9 cellular contexts compared by ENCODE assay signal in the genomic region with DNA sequence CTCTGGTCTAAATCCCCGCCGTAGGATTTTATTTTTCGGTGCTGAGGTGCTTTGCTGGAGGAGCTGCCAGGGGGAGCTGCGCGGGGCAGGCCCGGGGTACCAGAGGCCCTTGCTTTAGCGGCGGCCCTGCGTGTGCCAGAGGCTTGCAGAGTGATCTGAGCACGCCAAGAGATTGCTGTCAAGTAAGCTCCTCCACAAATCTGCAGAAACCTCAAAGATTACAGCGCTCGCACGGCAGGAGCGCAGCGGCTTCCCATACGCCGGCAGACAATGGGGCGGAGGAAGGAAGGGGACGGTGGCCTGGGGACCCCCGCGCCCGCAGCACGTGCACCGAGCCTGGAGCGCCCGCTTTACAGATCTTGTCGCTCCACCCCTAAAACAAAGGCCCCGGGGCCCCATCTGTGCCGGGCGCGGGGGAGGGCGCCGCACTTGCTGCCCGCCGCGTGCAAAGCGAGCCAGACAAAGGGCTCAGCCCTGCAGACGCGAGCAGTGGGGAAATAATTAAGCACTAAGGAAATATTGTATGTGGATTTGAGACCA. TPM values are rescaled to one million over a fixed set of nuclear protein-coding genes. Genes with fewer than 3 reads are reported as not detected.
DNase-seq lines count a peak whose midpoint lies in the region; FAIRE-seq and TF ChIP-seq lines count a peak whose summit lies in the region.
"Had no signal": no experiment of that assay in that cellular context is flagged by ENCODE, and none has a peak within 500 bp of the region (broad histone marks: within the 10 kb centered on the region; RNA-seq: fewer than 3 reads in every experiment).

No MANE protein-coding gene starts in this region.

- H4K20me1 ChIP-seq in neural cell (ENCODE audit: insufficient read depth) = no peaks in the 10 kb centered on the region

- intact Hi-C loops in dorsolateral prefrontal cortex (cut with DNase I) = no loop called here

- POLR2A ChIA-PET in HEK293T (lab: Yijun Ruan, JAX) = interaction anchor here (1.8 kb wide), 1 partner anchor 9 kb away, joined by 4 read pairs; a partner anchor contains a TSS

- FAIRE-seq in HTR-8/SVneo (lab: Jason Lieb, UNC) = no peak

- H3K9ac ChIP-seq in neural cell (ENCODE audit: low read length) = peak overlapping the region; percentile 55
- H3K9ac ChIP-seq: KMS-11 had no signal

- peaks cover 3% of the 10 kb centered on the region for H3F3A ChIP-seq in neural cell (ENCODE audit: insufficient read depth, low read length, poor library complexity, severe bottlenecking)

- H3K4me2 ChIP-seq in neural cell (ENCODE audit: low read length) = no peak overlapping the region
- H3K4me2 ChIP-seq: KMS-11 had no signal

- TF ChIP-seq CTCF in GM06990 (IDR thresholded peaks at IDR 0.05; ENCODE audit: insufficient read depth, low read length, poor library complexity, severe bottlenecking) (peak; percentile 27), dorsolateral prefrontal cortex (IDR thresholded peaks at IDR 0.05 in 54 of 56, conservative IDR thresholded peaks at IDR 0.05 in 2 of 56; ENCODE audit: low read depth in 1 of 56, partially characterized antibody in 56 of 56) (peak in 8 of 56 donors; percentile 6 to 24 (median 15)), neural cell (IDR thresholded peaks at IDR 0.05; ENCODE audit: poor library complexity, severe bottlenecking) (no peak), GM20000 (IDR thresholded peaks at IDR 0.05; ENCODE audit: extremely low read depth, missing control alignments) (no peak)

- no peaks in the 10 kb centered on the region for H3K9me3 ChIP-seq in neural cell (ENCODE audit: low read length)

- H3K27ac ChIP-seq in dorsolateral prefrontal cortex (peak overlapping the region in 47 of 59 donors; percentile 0 to 83 (median 57)), neural cell (ENCODE audit: low read length) (peak overlapping the region; percentile 58)
- H3K27ac ChIP-seq: KMS-11 had no signal

- H3K27me3 ChIP-seq in GM06990 (replicated peaks; ENCODE audit: control insufficient read depth, insufficient read depth, low read length) (no peaks in the 10 kb centered on the region), dorsolateral prefrontal cortex (no peaks in the 10 kb centered on the region), neural cell (ENCODE audit: insufficient read depth, low read depth, low read length) (no peaks in the 10 kb centered on the region)

- H3K79me2 ChIP-seq in neural cell (replicated peaks; ENCODE audit: insufficient read depth, low read length) = no peaks in the 10 kb centered on the region

- CTCF ChIA-PET in HEK293T (lab: Yijun Ruan, JAX) = interaction anchor here (1.0 kb wide), 1 partner anchor 7 kb away, joined by 3 read pairs; no protein-coding TSS in a partner anchor

- no peak for TF ChIP-seq RAD21 in neural cell (conservative IDR thresholded peaks at IDR 0.05)

- TF ChIP-seq EP300 in neural cell (conservative IDR thresholded peaks at IDR 0.05; ENCODE audit: poor library complexity, severe bottlenecking) = no peak

- DNase-seq in GM06990 (ENCODE audit: extremely low read depth, insufficient read length) (peak; percentile 31), RPMI7951 (ENCODE audit: low read depth) (peak; percentile 27), dorsolateral prefrontal cortex (peak in 5 of 10 donors; percentile 22 to 66 (median 54)), GDM1 (lab: John Stamatoyannopoulos, UW) (no peak), HEK293T (ENCODE audit: extremely low spot score) (no peak), GM20000 (ENCODE audit: low spot score) (no peak), HTR-8/SVneo (ENCODE audit: insufficient read length, low spot score) (no peak)

- H2AFZ ChIP-seq in neural cell (ENCODE audit: low read depth, low read length) = peak overlapping the region; percentile 94

- no peaks in the 10 kb centered on the region for H3K9me2 ChIP-seq in neural cell (ENCODE audit: insufficient read depth, low read length)

- H3K36me3 ChIP-seq in GM06990 (ENCODE audit: control insufficient read depth, insufficient read depth, low read length) (no peaks in the 10 kb centered on the region), neural cell (ENCODE audit: insufficient read depth, low read length) (no peaks in the 10 kb centered on the region)

- H3K4me3 ChIP-seq in GM06990 (replicated peaks; ENCODE audit: low read depth, low read length) = no peak overlapping the region; the same call in 1 of the 2 replicates
- H3K4me3 ChIP-seq in dorsolateral prefrontal cortex = peak overlapping the region; percentile 33 to 72 (median 58)
- H3K4me3 ChIP-seq in neural cell (ENCODE audit: low read length) = peak overlapping the region; percentile 52

TF ChIP-seq in neural cell, 6 proteins besides CTCF, POLR2A, EP300 and RAD21:
- no peak for TF ChIP-seq EZH2 (IDR thresholded peaks at IDR 0.05; ENCODE audit: borderline replicate concordance, insufficient read depth, low read length, poor library complexity, severe bottlenecking)
- TF ChIP-seq TAF1 (IDR thresholded peaks at IDR 0.05; ENCODE audit: low read depth) = peak; percentile 51
- peak; percentile 34 for TF ChIP-seq POLR2AphosphoS5 (IDR thresholded peaks at IDR 0.05)

TF ChIP-seq in HEK293T, 16 proteins besides CTCF, POLR2A, EP300 and RAD21:
- no peak for TF ChIP-seq ARNT (IDR thresholded peaks at IDR 0.05)
- TF ChIP-seq ELF4 (IDR thresholded peaks at IDR 0.05) = no peak
- no peak for TF ChIP-seq CTBP1 (IDR thresholded peaks at IDR 0.05; ENCODE audit: borderline replicate concordance)
- TF ChIP-seq FOXA1 (IDR thresholded peaks at IDR 0.05) = no peak
- no peak for TF ChIP-seq LEF1 (IDR thresholded peaks at IDR 0.05; ENCODE audit: borderline replicate concordance)
- TF ChIP-seq SUZ12 (IDR thresholded peaks at IDR 0.05) = no peak
- TF ChIP-seq BHLHE40 (IDR thresholded peaks at IDR 0.05; ENCODE audit: borderline replicate concordance) = no peak
- no peak for TF ChIP-seq L3MBTL2 (conservative IDR thresholded peaks at IDR 0.05)
- TF ChIP-seq NFRKB (IDR thresholded peaks at IDR 0.05) = no peak

RNA-seq across cellular contexts. Expression of a gene that starts 9.1 kb away (rescaled TPM):
- total RNA-seq in RPMI7951 (2014; rRNA removed; shearing (Covaris generic)) = 32.8 and 33.0 TPM in 2 replicates
- total RNA-seq in dorsolateral prefrontal cortex = 10 to 100 TPM; 35.8 to 75.4 (median 58.2) TPM
- 77.0 and 83.8 TPM in 2 replicates for polyA plus RNA-seq in neural cell
- 57.2 and 60.9 TPM in 2 replicates for polyA minus RNA-seq in neural cell

RNA-seq across cellular contexts. Expression of a gene that starts 58.9 kb away (rescaled TPM):
- 12.9 and 14.3 TPM in 2 replicates for total RNA-seq in RPMI7951 (2014; rRNA removed; shearing (Covaris generic))
- total RNA-seq in dorsolateral prefrontal cortex = 10 to 100 TPM in 32 of 120 experiments, 1 to 10 TPM in 88; 3.7 to 27.9 (median 8.5) TPM
- polyA plus RNA-seq in neural cell = not detected in 2 replicates
- polyA minus RNA-seq in neural cell = not detected in 2 replicates

Comparison
In these comparisons a context has a peak if more than half of its experiments do, and no peak if none do; other contexts are left out.
1. DNase-seq: peak in GM06990 (single experiment) and RPMI7951 (single experiment); none in GDM1 (single experiment), HEK293T (single experiment), GM20000 (single experiment) and HTR-8/SVneo (single experiment).